Comparison of ENCODE assay signal across 16 cellular contexts in the genomic region with DNA sequence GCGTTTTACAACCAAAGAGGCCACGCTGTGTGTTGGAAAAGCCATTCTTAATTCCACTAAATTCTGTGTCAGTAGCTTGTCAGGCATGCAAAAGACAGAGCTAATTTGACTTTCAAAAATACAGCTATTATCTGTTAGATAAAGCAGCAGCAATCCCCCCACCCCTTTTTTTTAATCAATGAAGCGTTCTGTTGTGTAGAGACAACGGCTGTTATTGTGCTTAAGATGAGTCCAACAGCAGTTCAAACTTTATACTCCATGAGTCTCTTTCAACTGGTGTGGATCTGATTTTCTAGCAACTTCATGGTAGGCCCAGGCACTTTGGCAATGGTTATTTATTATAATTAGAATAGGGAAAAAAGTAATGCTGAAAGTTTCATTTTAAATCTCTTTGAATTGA. TPM values are rescaled to one million over a fixed set of nuclear protein-coding genes. Genes with fewer than 3 reads are reported as not detected.
DNase-seq lines count a peak whose midpoint lies in the region; ATAC-seq lines count a peak whose summit lies in the region.
"Had no signal": no experiment of that assay in that cellular context is flagged by ENCODE, and none has a peak within 500 bp of the region (broad histone marks: within the 10 kb centered on the region; RNA-seq: fewer than 3 reads in every experiment).

No MANE protein-coding gene starts in this region.

- no peaks in the 10 kb centered on the region for H3K27me3 Mint-ChIP-seq in activated T-cell treated with anti-CD3 and anti-CD28 coated beads, Interleukin-2, amount 50 U/mL, for 72 hours (ENCODE audit: low read depth)
- H3K27me3 Mint-ChIP-seq: CD8-positive, alpha-beta memory T cell had no signal

- H3K4me3 Mint-ChIP-seq in activated T-cell treated with anti-CD3 and anti-CD28 coated beads, Interleukin-2, amount 50 U/mL, for 72 hours: no peak overlapping the region
- H3K4me3 Mint-ChIP-seq: CD8-positive, alpha-beta memory T cell; HFFc6 had no signal

- ATAC-seq in activated T-cell treated with anti-CD3 and anti-CD28 coated beads, Interleukin-2, amount 50 U/mL, for 72 hours (replicated peaks in 1 of 2): no peak
- ATAC-seq in HG02938 (IDR thresholded peaks at IDR 0.05; ENCODE audit: unreplicated experiment) (no peak), left colon (no peak)
- ATAC-seq: GM12878 had no signal

- intact Hi-C loops in left colon (cut with DNase I, micrococcal nuclease): no loop called here

- H3K27ac Mint-ChIP-seq in activated T-cell treated with anti-CD3 and anti-CD28 coated beads, Interleukin-2, amount 50 U/mL, for 72 hours: peak overlapping the region; percentile 24
- H3K27ac Mint-ChIP-seq: CD8-positive, alpha-beta memory T cell; HFFc6 had no signal

- H3K36me3 Mint-ChIP-seq in activated T-cell treated with anti-CD3 and anti-CD28 coated beads, Interleukin-2, amount 50 U/mL, for 72 hours (ENCODE audit: insufficient read depth in 2 of 2): peaks cover 2 to 3% of the 10 kb centered on the region in 2 donors
- H3K36me3 Mint-ChIP-seq: CD8-positive, alpha-beta memory T cell had no signal

- peaks cover 10% of the 10 kb centered on the region for H3K4me1 Mint-ChIP-seq in activated T-cell treated with anti-CD3 and anti-CD28 coated beads, Interleukin-2, amount 50 U/mL, for 72 hours (ENCODE audit: low read depth)
- H3K4me1 Mint-ChIP-seq: CD8-positive, alpha-beta memory T cell had no signal

- no peak for DNase-seq in activated T-cell treated with anti-CD3 and anti-CD28 coated beads, Interleukin-2, amount 50 U/mL, for 72 hours
- DNase-seq in activated T-cell treated with anti-CD3 and anti-CD28 coated beads for 4 hours (no peak), RPMI7951 (ENCODE audit: low read depth) (peak; percentile 28), foreskin melanocyte (peak; percentile 80), NCI-H146 (lab: John Stamatoyannopoulos, UW) (no peak), RKO (ENCODE audit: low spot score) (no peak), left colon (no peak)
- DNase-seq: AML-193; CD8-positive, alpha-beta memory T cell; GOT3; HCEC 1CT; HFFc6; IMR-90 had no signal

- H3K9me3 Mint-ChIP-seq in activated T-cell treated with anti-CD3 and anti-CD28 coated beads, Interleukin-2, amount 50 U/mL, for 72 hours: no peaks in the 10 kb centered on the region
- H3K9me3 Mint-ChIP-seq: HFFc6 had no signal

RNA-seq across cellular contexts. Expression of a gene that starts 43.6 kb away (rescaled TPM):
- 1 to 10 TPM; 4.9 to 5.7 TPM for total RNA-seq in activated T-cell treated with anti-CD3 and anti-CD28 coated beads, Interleukin-2, amount 50 U/mL, for 72 hours
- 5.6 and 6.7 TPM in 2 replicates for total RNA-seq in RPMI7951 (2014; rRNA removed; shearing (Covaris generic))
- total RNA-seq in left colon: 1 to 10 TPM; 3.6 to 5.8 TPM
- total RNA-seq: G401 had no signal

Comparison
In these comparisons a context has a peak if more than half of its experiments do, and no peak if none do; other contexts are left out.
1. DNase-seq: peak in RPMI7951 (single experiment) and foreskin melanocyte (single experiment); none in activated T-cell treated with anti-CD3 and anti-CD28 coated beads, Interleukin-2, amount 50 U/mL, for 72 hours (0 of 2), activated T-cell treated with anti-CD3 and anti-CD28 coated beads for 4 hours (single experiment), NCI-H146 (single experiment), RKO (single experiment) and left colon (0 of 2).